24 cellular contexts compared by ENCODE assay signal in genomic region chr2:101230541-101230993, GRCh38. TPM values are rescaled to one million over a fixed set of nuclear protein-coding genes. Genes with fewer than 3 reads are reported as not detected.
DNase-seq lines count a peak whose midpoint lies in the region; ATAC-seq, FAIRE-seq and TF ChIP-seq lines count a peak whose summit lies in the region.
"Had no signal": no experiment of that assay in that cellular context is flagged by ENCODE, and none has a peak within 500 bp of the region (broad histone marks: within the 10 kb centered on the region; RNA-seq: fewer than 3 reads in every experiment).

No MANE protein-coding gene starts in this region.

- peak; percentile 88 for FAIRE-seq in RCC 7860 (lab: Jason Lieb, UNC)
- FAIRE-seq: colon, keratinocyte had no signal

- H3K27me3 Mint-ChIP-seq in activated CD4-positive, alpha-beta T cell treated with anti-CD3 and anti-CD28 coated beads, Interleukin-2, amount 10 ng/mL, durations not matched to agents 7 days and 5 days = no peaks in the 10 kb centered on the region
- H3K27me3 Mint-ChIP-seq: activated CD4-positive, alpha-beta T cell treated with anti-CD3 and anti-CD28 coated beads for 36 hours; activated CD8-positive, alpha-beta memory T cell treated with anti-CD3 and anti-CD28 coated beads, Interleukin-2, amount 10 ng/mL, durations not matched to agents 7 days and 5 days; CD4-positive, alpha-beta memory T cell had no signal

- H3K18ac ChIP-seq in mesenchymal stem cell (ENCODE audit: low read depth in 1 of 2, low read length in 2 of 2) = no peak overlapping the region

- no peak for TF ChIP-seq CTCF in AG10803 (conservative IDR thresholded peaks at IDR 0.05; ENCODE audit: low read length)
- TF ChIP-seq CTCF in fibroblast of pulmonary artery (IDR thresholded peaks at IDR 0.05; ENCODE audit: low read length, missing control alignments) = no peak

- peak overlapping the region; percentile 92 for H2AK5ac ChIP-seq in mesenchymal stem cell (ENCODE audit: low read length, severe bottlenecking)

- H2BK5ac ChIP-seq in mesenchymal stem cell (ENCODE audit: low read depth, low read length, poor library complexity, severe bottlenecking) = peak overlapping the region; percentile 36

- no peak overlapping the region for H3K4ac ChIP-seq in mesenchymal stem cell (ENCODE audit: low read depth in 1 of 2, low read length in 2 of 2)

- ATAC-seq in GM19035 (IDR thresholded peaks at IDR 0.05; ENCODE audit: unreplicated experiment) (no peak), HG03432 (IDR thresholded peaks at IDR 0.05; ENCODE audit: unreplicated experiment) (no peak)
- ATAC-seq: activated CD4-positive, alpha-beta T cell treated with anti-CD3 and anti-CD28 coated beads for 36 hours; activated CD8-positive, alpha-beta memory T cell treated with anti-CD3 and anti-CD28 coated beads, Interleukin-2, amount 10 ng/mL, durations not matched to agents 7 days and 5 days; psoas muscle; Right ventricle myocardium inferior had no signal

- peaks cover 2% of the 10 kb centered on the region for H3K36me3 Mint-ChIP-seq in activated CD4-positive, alpha-beta T cell treated with anti-CD3 and anti-CD28 coated beads, Interleukin-2, amount 10 ng/mL, durations not matched to agents 7 days and 5 days (ENCODE audit: low read depth)

- H3K4me2 ChIP-seq in mesenchymal stem cell (ENCODE audit: low read length, poor library complexity, severe bottlenecking) = peak overlapping the region; percentile 60

- no peak overlapping the region for H2BK12ac ChIP-seq in mesenchymal stem cell (ENCODE audit: low read length in 2 of 2)

- DNase-seq in AG10803 (ENCODE audit: low read depth) (peak; percentile 38), RCC 7860 (ENCODE audit: low spot score) (peak; percentile 89), fibroblast of pulmonary artery (ENCODE audit: low read depth) (peak; percentile 39), mesenchymal stem cell (peak; percentile 20), cerebellar cortex (ENCODE audit: low spot score) (no peak)
- no peak for DNase-seq in activated CD4-positive, alpha-beta T cell treated with anti-CD3 and anti-CD28 coated beads, Interleukin-2, amount 10 ng/mL, durations not matched to agents 7 days and 5 days
- DNase-seq: activated CD4-positive, alpha-beta T cell treated with anti-CD3 and anti-CD28 coated beads for 36 hours; activated CD8-positive, alpha-beta memory T cell treated with anti-CD3 and anti-CD28 coated beads, Interleukin-2, amount 10 ng/mL, durations not matched to agents 7 days and 5 days; CD4-positive, alpha-beta memory T cell; DND-41; endodermal cell; hypothalamus; midbrain; NCI-H1417; NCI-H2171; psoas muscle; stimulated activated CD8-positive, alpha-beta memory T cell treated with anti-CD3 and anti-CD28 coated beads, Interleukin-4, amount 100 ng/mL, for 48 hours had no signal

- H3K79me1 ChIP-seq in mesenchymal stem cell (replicated peaks; ENCODE audit: low read length, poor library complexity, severe bottlenecking) = peaks cover 2% of the 10 kb centered on the region

- no peak overlapping the region for H3K23ac ChIP-seq in mesenchymal stem cell (ENCODE audit: low read length in 2 of 2)

- CTCF ChIA-PET in activated CD4-positive, alpha-beta T cell treated with anti-CD3 and anti-CD28 coated beads, Interleukin-2, amount 10 ng/mL, durations not matched to agents 7 days and 5 days (lab: Charles Lee) = no interaction called here

- H3K14ac ChIP-seq in mesenchymal stem cell (ENCODE audit: low read length in 2 of 2) = no peak overlapping the region

- H3K9me3 Mint-ChIP-seq in activated CD4-positive, alpha-beta T cell treated with anti-CD3 and anti-CD28 coated beads, Interleukin-2, amount 10 ng/mL, durations not matched to agents 7 days and 5 days = peaks cover 13% of the 10 kb centered on the region
- H3K9me3 Mint-ChIP-seq: CD4-positive, alpha-beta memory T cell had no signal

- no peak overlapping the region for H2BK15ac ChIP-seq in mesenchymal stem cell (ENCODE audit: low read depth, poor library complexity, severe bottlenecking)

- no peak overlapping the region for H3K27ac Mint-ChIP-seq in activated CD4-positive, alpha-beta T cell treated with anti-CD3 and anti-CD28 coated beads, Interleukin-2, amount 10 ng/mL, durations not matched to agents 7 days and 5 days
- H3K27ac Mint-ChIP-seq: activated CD4-positive, alpha-beta T cell treated with anti-CD3 and anti-CD28 coated beads for 36 hours; activated CD8-positive, alpha-beta memory T cell treated with anti-CD3 and anti-CD28 coated beads, Interleukin-2, amount 10 ng/mL, durations not matched to agents 7 days and 5 days; activated T-helper 2 cell treated with anti-CD3 and anti-CD28 coated beads, Interferon-gamma antibody, Interleukin-2, Interleukin-4, amounts not matched to agents 10 μg/mL and 5 μg/mL and 100 μg/mL, durations not matched to agents 14 hours and 24 hours and 36 hours; CD4-positive, alpha-beta memory T cell; endodermal cell had no signal

- H3K9me3 ChIP-seq in mesenchymal stem cell (ENCODE audit: control insufficient read depth, low read length) = no peaks in the 10 kb centered on the region
- H3K9me3 ChIP-seq: psoas muscle, vagina had no signal

- no peaks in the 10 kb centered on the region for H3K36me3 ChIP-seq in mesenchymal stem cell (ENCODE audit: control insufficient read depth in 1 of 2, insufficient read depth in 2 of 2, low read depth in 1 of 2, low read length in 2 of 2)
- H3K36me3 ChIP-seq: vagina had no signal

- H3K4me3 ChIP-seq in AG10803 (ENCODE audit: low read length) = no peak overlapping the region
- no peak overlapping the region for H3K4me3 ChIP-seq in fibroblast of pulmonary artery (replicated peaks; ENCODE audit: low read depth, low read length)
- H3K4me3 ChIP-seq in mesenchymal stem cell (ENCODE audit: insufficient read depth in 1 of 2, low read depth in 1 of 2, low read length in 2 of 2) = no peak overlapping the region
- H3K4me3 ChIP-seq: psoas muscle, vagina had no signal

- H4K8ac ChIP-seq in mesenchymal stem cell (ENCODE audit: low read length) = no peak overlapping the region

- peak overlapping the region; percentile 95 for H3K27ac ChIP-seq in mesenchymal stem cell (ENCODE audit: low read length, poor library complexity, severe bottlenecking)
- H3K27ac ChIP-seq: psoas muscle, vagina had no signal

- H4K91ac ChIP-seq in mesenchymal stem cell (ENCODE audit: low read length) = no peak overlapping the region

- no peak overlapping the region for H3K9ac ChIP-seq in mesenchymal stem cell (ENCODE audit: low read length)

- peaks cover 4% of the 10 kb centered on the region for H3K4me1 ChIP-seq in mesenchymal stem cell (ENCODE audit: control insufficient read depth, insufficient read depth, low read depth, low read length)
- H3K4me1 ChIP-seq: psoas muscle, vagina had no signal

- 87% methylated on average over 2 of the region's 2 CpGs for WGBS in mesenchymal stem cell

- H3K4me1 Mint-ChIP-seq in activated CD4-positive, alpha-beta T cell treated with anti-CD3 and anti-CD28 coated beads, Interleukin-2, amount 10 ng/mL, durations not matched to agents 7 days and 5 days = peaks cover 2% of the 10 kb centered on the region
- H3K4me1 Mint-ChIP-seq: activated CD4-positive, alpha-beta T cell treated with anti-CD3 and anti-CD28 coated beads for 36 hours; activated CD8-positive, alpha-beta memory T cell treated with anti-CD3 and anti-CD28 coated beads, Interleukin-2, amount 10 ng/mL, durations not matched to agents 7 days and 5 days; endodermal cell had no signal

- H3K27me3 ChIP-seq in mesenchymal stem cell (ENCODE audit: control insufficient read depth in 1 of 2, insufficient read depth in 1 of 2, low read length in 2 of 2) = peaks cover 0 to 2% of the 10 kb centered on the region in 2 experiments
- H3K27me3 ChIP-seq: vagina had no signal

- no peak overlapping the region for H2BK120ac ChIP-seq in mesenchymal stem cell (ENCODE audit: low read depth, low read length)

- no peak overlapping the region for H3K4me3 Mint-ChIP-seq in activated CD4-positive, alpha-beta T cell treated with anti-CD3 and anti-CD28 coated beads, Interleukin-2, amount 10 ng/mL, durations not matched to agents 7 days and 5 days
- H3K4me3 Mint-ChIP-seq: activated CD4-positive, alpha-beta T cell treated with anti-CD3 and anti-CD28 coated beads for 36 hours; activated CD8-positive, alpha-beta memory T cell treated with anti-CD3 and anti-CD28 coated beads, Interleukin-2, amount 10 ng/mL, durations not matched to agents 7 days and 5 days; CD4-positive, alpha-beta memory T cell; endodermal cell had no signal

- POLR2A ChIA-PET in activated CD4-positive, alpha-beta T cell treated with anti-CD3 and anti-CD28 coated beads, Interleukin-2, amount 10 ng/mL, durations not matched to agents 7 days and 5 days (lab: Charles Lee) = interaction anchor here (0.6 to 0.7 kb wide), 2 partner anchors 470 to 536 kb away, joined by 3 to 4 read pairs; no protein-coding TSS in a partner anchor

- H2AFZ ChIP-seq in mesenchymal stem cell (ENCODE audit: low read depth, low read length) = no peak overlapping the region

RNA-seq across cellular contexts. Expression of gene CNOT11, which starts 22.1 kb away (rescaled TPM):
- 41.6 TPM for polyA plus RNA-seq in mesenchymal stem cell (2013, experiment 1 of 2)
- polyA plus RNA-seq in mesenchymal stem cell (2013, experiment 2 of 2) = 40.2 TPM
- total RNA-seq in activated CD4-positive, alpha-beta T cell treated with anti-CD3 and anti-CD28 coated beads, Interleukin-2, amount 10 ng/mL, durations not matched to agents 7 days and 5 days = 10 to 100 TPM; 65.1 to 80.7 TPM

Comparison
In these comparisons a context has a peak if more than half of its experiments do, and no peak if none do; other contexts are left out.
1. DNase-seq: peak in AG10803 (single experiment), RCC 7860 (single experiment), fibroblast of pulmonary artery (single experiment) and mesenchymal stem cell (single experiment); none in cerebellar cortex (single experiment) and activated CD4-positive, alpha-beta T cell treated with anti-CD3 and anti-CD28 coated beads, Interleukin-2, amount 10 ng/mL, durations not matched to agents 7 days and 5 days (single experiment).